Comparison of ENCODE assay signal across 24 cellular contexts in the genomic region with DNA sequence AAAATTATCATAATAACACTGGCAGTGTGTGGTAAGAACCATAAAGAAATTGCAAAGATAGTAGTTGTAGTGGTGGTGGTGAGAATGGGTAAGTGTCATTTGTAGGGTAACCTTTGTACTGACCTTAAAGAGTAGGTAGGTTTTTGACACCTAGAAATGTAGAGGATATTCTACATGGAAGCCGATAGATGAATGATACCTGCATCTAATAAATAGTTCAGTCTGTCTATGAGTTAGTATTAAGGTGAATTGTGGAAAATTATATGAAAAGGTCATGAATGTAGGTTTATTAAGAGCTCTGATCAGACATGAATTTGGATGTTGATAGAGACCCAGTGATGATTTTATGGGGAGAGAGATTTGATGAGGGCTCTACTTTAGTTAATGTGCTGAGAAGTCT.
"Had no signal": no experiment of that assay in that cellular context is flagged by ENCODE, and none has a peak within 500 bp of the region (broad histone marks: within the 10 kb centered on the region; RNA-seq: fewer than 3 reads in every experiment).

No MANE protein-coding gene starts in this region.

- H3K4me3 ChIP-seq: stomach, suprapubic skin, testis, thoracic aorta, thyroid gland, tibial artery, tibial nerve, transverse colon, upper lobe of left lung, upper lobe of right lung, uterus, vagina had no signal

- H3K9me3 ChIP-seq: stomach, suprapubic skin, testis, thoracic aorta, thyroid gland, tibial artery, tibial nerve, transverse colon, upper lobe of left lung, upper lobe of right lung, uterus, vagina had no signal

- H3K4me1 ChIP-seq: stomach, testis, thyroid gland, tibial artery, tibial nerve, transverse colon, upper lobe of right lung, uterus, vagina had no signal

- DNase-seq: stimulated activated CD4-positive, alpha-beta T cell treated with anti-CD3 and anti-CD28 coated beads, Interleukin-2, amount 100 ng/mL, for 48 hours; stimulated activated CD4-positive, alpha-beta T cell treated with anti-CD3 and anti-CD28 coated beads, Interleukin-4, amount 100 ng/mL, for 1 hour; stimulated activated CD4-positive, alpha-beta T cell treated with anti-CD3 and anti-CD28 coated beads, Interleukin-4, amount 100 ng/mL, for 24 hours; stimulated activated CD4-positive, alpha-beta T cell treated with anti-CD3 and anti-CD28 coated beads, Interleukin-4, amount 100 ng/mL, for 4 hours; stimulated activated CD8-positive, alpha-beta memory T cell treated with anti-CD3 and anti-CD28 coated beads, Interleukin-4, amount 100 ng/mL, for 48 hours; stimulated activated naive B cell treated with anti-CD40 and anti-IgM and Interleukin-4, amounts not matched to agents 10 μg/mL and 1 μg/mL and 100 μg/mL, for 72 hours; stimulated activated naive CD4-positive, alpha-beta T cell; stimulated activated naive CD4-positive, alpha-beta T cell treated with Interleukin-2 at 50 U/mL for 16 hours; stimulated activated naive CD8-positive, alpha-beta T cell treated with anti-CD3 and anti-CD28 coated beads, Interleukin-15, amount 100 ng/mL, for 72 hours; stimulated activated naive CD8-positive, alpha-beta T cell treated with anti-CD3 and anti-CD28 coated beads, Interleukin-15, Interleukin-2, amounts not matched to agents 100 U/mL and 50 U/mL, for 24 hours; stomach; substantia nigra; testis; thyroid gland; tibial artery; transverse colon; trophoblast cell; upper lobe of left lung; upper lobe of right lung; uterus had no signal

- H3K27ac ChIP-seq: stomach, suprapubic skin, testis, thoracic aorta, thyroid gland, tibial artery, tibial nerve, transverse colon, upper lobe of left lung, upper lobe of right lung, uterus, vagina had no signal

- H3K36me3 ChIP-seq: suprapubic skin, thoracic aorta, thyroid gland, uterus, vagina had no signal
